29 cellular contexts compared by ENCODE assay signal in genomic region chr10:84683980-84684740, GRCh38.
"Had no signal": no experiment of that assay in that cellular context is flagged by ENCODE, and none has a peak within 500 bp of the region (broad histone marks: within the 10 kb centered on the region; RNA-seq: fewer than 3 reads in every experiment).

No MANE protein-coding gene starts in this region.

- H3K4me3 Mint-ChIP-seq: endodermal cell; naive thymus-derived CD8-positive, alpha-beta T cell; nephron progenitor cell; stimulated activated naive CD8-positive, alpha-beta T cell treated with anti-CD3 and anti-CD28 coated beads, Interleukin-15, amount 100 ng/mL, for 72 hours had no signal

- ATAC-seq: heart right ventricle; left cardiac atrium; left lung; naive thymus-derived CD8-positive, alpha-beta T cell; psoas muscle; right cardiac atrium; stimulated activated naive CD8-positive, alpha-beta T cell treated with anti-CD3 and anti-CD28 coated beads, Interleukin-15, amount 100 ng/mL, for 72 hours had no signal

- H3K4me1 ChIP-seq: esophagus muscularis mucosa, heart right ventricle, left lung, psoas muscle, sigmoid colon, spleen, suprapubic skin, transverse colon had no signal

- H3K9me3 Mint-ChIP-seq: naive thymus-derived CD8-positive, alpha-beta T cell; stimulated activated naive CD8-positive, alpha-beta T cell treated with anti-CD3 and anti-CD28 coated beads, Interleukin-15, amount 100 ng/mL, for 72 hours had no signal

- H3K4me1 Mint-ChIP-seq: endodermal cell; naive thymus-derived CD8-positive, alpha-beta T cell; nephron progenitor cell; stimulated activated naive CD8-positive, alpha-beta T cell treated with anti-CD3 and anti-CD28 coated beads, Interleukin-15, amount 100 ng/mL, for 72 hours had no signal

- H3K27ac Mint-ChIP-seq: endodermal cell; naive thymus-derived CD8-positive, alpha-beta T cell; nephron progenitor cell had no signal

- DNase-seq: cerebellar nuclear complex; dorsolateral prefrontal cortex; effector CD4-positive, alpha-beta T cell; endodermal cell; foreskin melanocyte; glutamatergic neuron; heart right ventricle; hippocampal formation; left cardiac atrium; left lung; mesendoderm; midbrain; naive thymus-derived CD8-positive, alpha-beta T cell; nephron progenitor cell; occipital lobe; ovary; posterior cingulate gyrus; psoas muscle; right cardiac atrium; sigmoid colon; spleen; stimulated activated CD4-positive, alpha-beta T cell treated with anti-CD3 and anti-CD28 coated beads, Interleukin-15, amount 100 ng/mL, for 24 hours; stimulated activated CD4-positive, alpha-beta T cell treated with anti-CD3 and anti-CD28 coated beads, Interleukin-2, amount 100 ng/mL, for 48 hours; stimulated activated naive CD4-positive, alpha-beta T cell; stimulated activated naive CD8-positive, alpha-beta T cell treated with anti-CD3 and anti-CD28 coated beads, Interleukin-15, amount 100 ng/mL, for 72 hours; transverse colon had no signal

- H3K4me3 ChIP-seq: dorsolateral prefrontal cortex, esophagus muscularis mucosa, heart right ventricle, left lung, ovary, psoas muscle, sigmoid colon, skin epidermis, spleen, suprapubic skin, transverse colon had no signal

- H3K36me3 Mint-ChIP-seq: naive thymus-derived CD8-positive, alpha-beta T cell had no signal

- H3K9me3 ChIP-seq: heart right ventricle, left lung, ovary, psoas muscle, sigmoid colon, spleen, suprapubic skin, transverse colon had no signal

- H3K36me3 ChIP-seq: esophagus muscularis mucosa, heart right ventricle, left lung, ovary, sigmoid colon, spleen, suprapubic skin, transverse colon had no signal

- H3K27me3 ChIP-seq: esophagus muscularis mucosa, heart right ventricle, left lung, ovary, sigmoid colon, suprapubic skin, transverse colon had no signal

- H3K27ac ChIP-seq: dorsolateral prefrontal cortex, esophagus muscularis mucosa, heart right ventricle, left lung, ovary, psoas muscle, sigmoid colon, skin epidermis, spleen, suprapubic skin, transverse colon had no signal
